1 cellular context compared by ENCODE assay signal in the genomic region with DNA sequence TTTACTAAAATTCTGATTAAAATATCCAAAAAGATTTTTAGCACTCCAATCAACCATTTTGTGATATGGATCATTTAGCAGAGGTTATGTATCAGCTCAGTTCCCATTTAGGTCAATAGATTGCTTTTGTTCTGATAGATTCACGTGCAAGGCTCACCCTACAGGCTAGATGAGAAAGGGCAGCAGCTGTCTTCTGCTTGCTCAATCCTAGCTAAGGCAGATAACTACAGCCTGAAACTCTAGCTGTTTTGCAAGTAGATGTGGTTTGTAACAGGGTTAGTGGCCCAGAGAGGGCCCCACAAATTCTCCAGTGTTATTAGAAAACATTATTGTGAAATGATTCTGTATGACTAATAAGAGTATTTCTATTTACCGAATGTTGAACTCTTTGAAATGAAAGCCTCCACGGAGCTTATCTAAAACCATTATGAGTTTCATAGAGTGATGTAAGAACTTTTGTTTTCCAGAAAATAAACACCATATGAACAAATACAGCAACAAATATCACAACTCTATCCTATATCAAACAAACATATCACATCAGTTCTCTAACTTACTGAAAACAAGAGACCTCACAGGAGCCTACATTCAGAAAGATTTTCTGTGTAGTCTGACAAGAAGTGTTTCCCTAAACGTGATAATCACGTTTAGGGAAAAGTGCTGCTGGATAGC.
TF ChIP-seq lines count a peak whose summit lies in the region.

No MANE protein-coding gene starts in this region.

TF ChIP-seq in GM23338, 12 proteins besides CTCF, POLR2A, EP300 and RAD21 (continued from another document):
- TF ChIP-seq, protein P1, sequence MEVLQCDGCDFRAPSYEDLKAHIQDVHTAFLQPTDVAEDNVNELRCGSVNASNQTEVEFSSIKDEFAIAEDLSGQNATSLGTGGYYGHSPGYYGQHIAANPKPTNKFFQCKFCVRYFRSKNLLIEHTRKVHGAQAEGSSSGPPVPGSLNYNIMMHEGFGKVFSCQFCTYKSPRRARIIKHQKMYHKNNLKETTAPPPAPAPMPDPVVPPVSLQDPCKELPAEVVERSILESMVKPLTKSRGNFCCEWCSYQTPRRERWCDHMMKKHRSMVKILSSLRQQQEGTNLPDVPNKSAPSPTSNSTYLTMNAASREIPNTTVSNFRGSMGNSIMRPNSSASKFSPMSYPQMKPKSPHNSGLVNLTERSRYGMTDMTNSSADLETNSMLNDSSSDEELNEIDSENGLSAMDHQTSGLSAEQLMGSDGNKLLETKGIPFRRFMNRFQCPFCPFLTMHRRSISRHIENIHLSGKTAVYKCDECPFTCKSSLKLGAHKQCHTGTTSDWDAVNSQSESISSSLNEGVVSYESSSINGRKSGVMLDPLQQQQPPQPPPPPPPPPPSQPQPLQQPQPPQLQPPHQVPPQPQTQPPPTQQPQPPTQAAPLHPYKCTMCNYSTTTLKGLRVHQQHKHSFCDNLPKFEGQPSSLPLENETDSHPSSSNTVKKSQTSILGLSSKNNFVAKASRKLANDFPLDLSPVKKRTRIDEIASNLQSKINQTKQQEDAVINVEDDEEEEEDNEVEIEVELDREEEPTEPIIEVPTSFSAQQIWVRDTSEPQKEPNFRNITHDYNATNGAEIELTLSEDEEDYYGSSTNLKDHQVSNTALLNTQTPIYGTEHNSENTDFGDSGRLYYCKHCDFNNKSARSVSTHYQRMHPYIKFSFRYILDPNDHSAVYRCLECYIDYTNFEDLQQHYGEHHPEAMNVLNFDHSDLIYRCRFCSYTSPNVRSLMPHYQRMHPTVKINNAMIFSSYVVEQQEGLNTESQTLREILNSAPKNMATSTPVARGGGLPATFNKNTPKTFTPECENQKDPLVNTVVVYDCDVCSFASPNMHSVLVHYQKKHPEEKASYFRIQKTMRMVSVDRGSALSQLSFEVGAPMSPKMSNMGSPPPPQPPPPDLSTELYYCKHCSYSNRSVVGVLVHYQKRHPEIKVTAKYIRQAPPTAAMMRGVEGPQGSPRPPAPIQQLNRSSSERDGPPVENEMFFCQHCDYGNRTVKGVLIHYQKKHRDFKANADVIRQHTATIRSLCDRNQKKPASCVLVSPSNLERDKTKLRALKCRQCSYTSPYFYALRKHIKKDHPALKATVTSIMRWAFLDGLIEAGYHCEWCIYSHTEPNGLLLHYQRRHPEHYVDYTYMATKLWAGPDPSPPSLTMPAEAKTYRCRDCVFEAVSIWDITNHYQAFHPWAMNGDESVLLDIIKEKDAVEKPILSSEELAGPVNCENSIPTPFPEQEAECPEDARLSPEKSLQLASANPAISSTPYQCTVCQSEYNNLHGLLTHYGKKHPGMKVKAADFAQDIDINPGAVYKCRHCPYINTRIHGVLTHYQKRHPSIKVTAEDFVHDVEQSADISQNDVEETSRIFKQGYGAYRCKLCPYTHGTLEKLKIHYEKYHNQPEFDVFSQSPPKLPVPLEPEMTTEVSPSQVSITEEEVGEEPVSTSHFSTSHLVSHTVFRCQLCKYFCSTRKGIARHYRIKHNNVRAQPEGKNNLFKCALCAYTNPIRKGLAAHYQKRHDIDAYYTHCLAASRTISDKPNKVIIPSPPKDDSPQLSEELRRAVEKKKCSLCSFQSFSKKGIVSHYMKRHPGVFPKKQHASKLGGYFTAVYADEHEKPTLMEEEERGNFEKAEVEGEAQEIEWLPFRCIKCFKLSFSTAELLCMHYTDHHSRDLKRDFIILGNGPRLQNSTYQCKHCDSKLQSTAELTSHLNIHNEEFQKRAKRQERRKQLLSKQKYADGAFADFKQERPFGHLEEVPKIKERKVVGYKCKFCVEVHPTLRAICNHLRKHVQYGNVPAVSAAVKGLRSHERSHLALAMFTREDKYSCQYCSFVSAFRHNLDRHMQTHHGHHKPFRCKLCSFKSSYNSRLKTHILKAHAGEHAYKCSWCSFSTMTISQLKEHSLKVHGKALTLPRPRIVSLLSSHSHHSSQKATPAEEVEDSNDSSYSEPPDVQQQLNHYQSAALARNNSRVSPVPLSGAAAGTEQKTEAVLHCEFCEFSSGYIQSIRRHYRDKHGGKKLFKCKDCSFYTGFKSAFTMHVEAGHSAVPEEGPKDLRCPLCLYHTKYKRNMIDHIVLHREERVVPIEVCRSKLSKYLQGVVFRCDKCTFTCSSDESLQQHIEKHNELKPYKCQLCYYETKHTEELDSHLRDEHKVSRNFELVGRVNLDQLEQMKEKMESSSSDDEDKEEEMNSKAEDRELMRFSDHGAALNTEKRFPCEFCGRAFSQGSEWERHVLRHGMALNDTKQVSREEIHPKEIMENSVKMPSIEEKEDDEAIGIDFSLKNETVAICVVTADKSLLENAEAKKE (CRISPR knock-in tag; IDR thresholded peaks at IDR 0.05): no peak
- TF ChIP-seq, protein P2, sequence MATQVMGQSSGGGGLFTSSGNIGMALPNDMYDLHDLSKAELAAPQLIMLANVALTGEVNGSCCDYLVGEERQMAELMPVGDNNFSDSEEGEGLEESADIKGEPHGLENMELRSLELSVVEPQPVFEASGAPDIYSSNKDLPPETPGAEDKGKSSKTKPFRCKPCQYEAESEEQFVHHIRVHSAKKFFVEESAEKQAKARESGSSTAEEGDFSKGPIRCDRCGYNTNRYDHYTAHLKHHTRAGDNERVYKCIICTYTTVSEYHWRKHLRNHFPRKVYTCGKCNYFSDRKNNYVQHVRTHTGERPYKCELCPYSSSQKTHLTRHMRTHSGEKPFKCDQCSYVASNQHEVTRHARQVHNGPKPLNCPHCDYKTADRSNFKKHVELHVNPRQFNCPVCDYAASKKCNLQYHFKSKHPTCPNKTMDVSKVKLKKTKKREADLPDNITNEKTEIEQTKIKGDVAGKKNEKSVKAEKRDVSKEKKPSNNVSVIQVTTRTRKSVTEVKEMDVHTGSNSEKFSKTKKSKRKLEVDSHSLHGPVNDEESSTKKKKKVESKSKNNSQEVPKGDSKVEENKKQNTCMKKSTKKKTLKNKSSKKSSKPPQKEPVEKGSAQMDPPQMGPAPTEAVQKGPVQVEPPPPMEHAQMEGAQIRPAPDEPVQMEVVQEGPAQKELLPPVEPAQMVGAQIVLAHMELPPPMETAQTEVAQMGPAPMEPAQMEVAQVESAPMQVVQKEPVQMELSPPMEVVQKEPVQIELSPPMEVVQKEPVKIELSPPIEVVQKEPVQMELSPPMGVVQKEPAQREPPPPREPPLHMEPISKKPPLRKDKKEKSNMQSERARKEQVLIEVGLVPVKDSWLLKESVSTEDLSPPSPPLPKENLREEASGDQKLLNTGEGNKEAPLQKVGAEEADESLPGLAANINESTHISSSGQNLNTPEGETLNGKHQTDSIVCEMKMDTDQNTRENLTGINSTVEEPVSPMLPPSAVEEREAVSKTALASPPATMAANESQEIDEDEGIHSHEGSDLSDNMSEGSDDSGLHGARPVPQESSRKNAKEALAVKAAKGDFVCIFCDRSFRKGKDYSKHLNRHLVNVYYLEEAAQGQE (IDR thresholded peaks at IDR 0.05; ENCODE audit: unreplicated experiment): no peak
- TF ChIP-seq JUNB (IDR thresholded peaks at IDR 0.05; ENCODE audit: unreplicated experiment): no peak
- TF ChIP-seq EZH2 (IDR thresholded peaks at IDR 0.05; ENCODE audit: low read depth, unreplicated experiment): no peak
- TF ChIP-seq CREB1 (CRISPR knock-in tag; IDR thresholded peaks at IDR 0.05; ENCODE audit: low read depth): no peak
- TF ChIP-seq ZNF331 (CRISPR knock-in tag; IDR thresholded peaks at IDR 0.05; ENCODE audit: low read depth): no peak
